In genomic region chr6:167093922-167094432, GRCh38 we compare ENCODE assay signal across 8 cellular contexts. TPM values are rescaled to one million over a fixed set of nuclear protein-coding genes. Genes with fewer than 3 reads are reported as not detected.
DNase-seq lines count a peak whose midpoint lies in the region; ATAC-seq and TF ChIP-seq lines count a peak whose summit lies in the region.
"Had no signal": no experiment of that assay in that cellular context is flagged by ENCODE, and none has a peak within 500 bp of the region (broad histone marks: within the 10 kb centered on the region; RNA-seq: fewer than 3 reads in every experiment).

No MANE protein-coding gene starts in this region.

- no peak overlapping the region for H3K9ac ChIP-seq in mesendoderm (ENCODE audit: low read length)

- H3K4me3 Mint-ChIP-seq in activated CD8-positive, alpha-beta memory T cell treated with anti-CD3 and anti-CD28 coated beads, Interleukin-2, amount 10 ng/mL, durations not matched to agents 7 days and 5 days = peak overlapping the region; percentile 67

- no peaks in the 10 kb centered on the region for H3K9me3 ChIP-seq in suprapubic skin

- DNase-seq in activated CD8-positive, alpha-beta memory T cell treated with anti-CD3 and anti-CD28 coated beads, Interleukin-2, amount 10 ng/mL, durations not matched to agents 7 days and 5 days = peak; percentile 84
- DNase-seq in mesendoderm = no peak
- DNase-seq in suprapubic skin (ENCODE audit: low spot score in 2 of 2) = no peak
- DNase-seq in NCI-H82 treated with DMSO at 0.1 percent for 48 hours (lab: John Stamatoyannopoulos, UW; ENCODE audit: unreplicated experiment) = no peak
- no peak for DNase-seq in KG1 (lab: John Stamatoyannopoulos, UW)

- peaks cover 1% of the 10 kb centered on the region for H3K27me3 Mint-ChIP-seq in activated CD8-positive, alpha-beta memory T cell treated with anti-CD3 and anti-CD28 coated beads, Interleukin-2, amount 10 ng/mL, durations not matched to agents 7 days and 5 days

- no peak for TF ChIP-seq CTCF in suprapubic skin (IDR thresholded peaks at IDR 0.05)

- peak overlapping the region; percentile 62 for H3K56ac ChIP-seq in mesendoderm (ENCODE audit: low read length)

- H3K79me1 ChIP-seq in mesendoderm (ENCODE audit: low read length) = no peaks in the 10 kb centered on the region

- no peak overlapping the region for H2BK5ac ChIP-seq in mesendoderm (ENCODE audit: low read length)

- peak overlapping the region; percentile 88 for H3K27ac Mint-ChIP-seq in activated CD8-positive, alpha-beta memory T cell treated with anti-CD3 and anti-CD28 coated beads, Interleukin-2, amount 10 ng/mL, durations not matched to agents 7 days and 5 days

- H3K23ac ChIP-seq in mesendoderm (ENCODE audit: low read length) = no peak overlapping the region

- H3K79me2 ChIP-seq in mesendoderm (ENCODE audit: control insufficient read depth, insufficient read depth, low read length) = no peaks in the 10 kb centered on the region

- H3K18ac ChIP-seq in mesendoderm (ENCODE audit: low read length) = peak overlapping the region; percentile 0

- H3K27ac ChIP-seq in mesendoderm (ENCODE audit: low read depth, low read length) (peak overlapping the region; percentile 78), suprapubic skin (no peak overlapping the region)

- H3K4me3 ChIP-seq in mesendoderm (ENCODE audit: low read length) (no peak overlapping the region), suprapubic skin (peak overlapping the region; percentile 7)

- H3K4me1 ChIP-seq in mesendoderm (ENCODE audit: control insufficient read depth, low read depth, low read length) (peaks cover 2% of the 10 kb centered on the region), suprapubic skin (peaks cover 9% of the 10 kb centered on the region)

- no peak overlapping the region for H3K4ac ChIP-seq in mesendoderm (ENCODE audit: low read depth, low read length)

- H3K36me3 Mint-ChIP-seq in activated CD8-positive, alpha-beta memory T cell treated with anti-CD3 and anti-CD28 coated beads, Interleukin-2, amount 10 ng/mL, durations not matched to agents 7 days and 5 days = peaks cover 10% of the 10 kb centered on the region

- no peaks in the 10 kb centered on the region for H3K9me3 Mint-ChIP-seq in activated CD8-positive, alpha-beta memory T cell treated with anti-CD3 and anti-CD28 coated beads, Interleukin-2, amount 10 ng/mL, durations not matched to agents 7 days and 5 days (ENCODE audit: low read depth)

- CTCF ChIA-PET in activated CD8-positive, alpha-beta memory T cell treated with anti-CD3 and anti-CD28 coated beads, Interleukin-2, amount 10 ng/mL, durations not matched to agents 7 days and 5 days (lab: Charles Lee) = interaction anchor here (0.9 to 1.5 kb wide), 5 partner anchors 21 to 95 kb away, joined by 3 to 6 read pairs (median 4); partner anchors contain the start of genes CCR6 and CEP43

- H2AK5ac ChIP-seq in mesendoderm (ENCODE audit: low read length) = no peak overlapping the region

- no peak overlapping the region for H4K5ac ChIP-seq in mesendoderm (ENCODE audit: low read length)

- H2BK15ac ChIP-seq in mesendoderm (replicated peaks; ENCODE audit: low read depth) = no peak overlapping the region

- no peak for TF ChIP-seq POLR2A in suprapubic skin (IDR thresholded peaks at IDR 0.05)

- TF ChIP-seq EP300 in suprapubic skin (IDR thresholded peaks at IDR 0.05) = no peak

- H4K8ac ChIP-seq in mesendoderm (ENCODE audit: low read depth, low read length) = no peak overlapping the region

- peaks cover 64% of the 10 kb centered on the region for H3K4me1 Mint-ChIP-seq in activated CD8-positive, alpha-beta memory T cell treated with anti-CD3 and anti-CD28 coated beads, Interleukin-2, amount 10 ng/mL, durations not matched to agents 7 days and 5 days

- no CpG with 5 or more reads among the region's 28 CpGs for WGBS in mesendoderm (ENCODE audit: extremely low coverage, insufficient coverage, low lambda C conversion rate)
- 67% methylated on average over 26 of the region's 28 CpGs for WGBS in suprapubic skin

- ATAC-seq in GM19397 (IDR thresholded peaks at IDR 0.05; ENCODE audit: unreplicated experiment) (peak; percentile 46), HG03342 (IDR thresholded peaks at IDR 0.05; ENCODE audit: unreplicated experiment) (peak; percentile 33)
- peak; percentile 77 for ATAC-seq in activated CD8-positive, alpha-beta memory T cell treated with anti-CD3 and anti-CD28 coated beads, Interleukin-2, amount 10 ng/mL, durations not matched to agents 7 days and 5 days

- H3K4me2 ChIP-seq in mesendoderm (ENCODE audit: low read length) = no peak overlapping the region

- no peaks in the 10 kb centered on the region for H3K27me3 ChIP-seq in mesendoderm (ENCODE audit: insufficient read depth, low read length, poor library complexity)
- H3K27me3 ChIP-seq in suprapubic skin = no peaks in the 10 kb centered on the region

- no peaks in the 10 kb centered on the region for H3K36me3 ChIP-seq in mesendoderm (ENCODE audit: control insufficient read depth, insufficient read depth, low read length)
- H3K36me3 ChIP-seq in suprapubic skin = no peaks in the 10 kb centered on the region

- peak overlapping the region; percentile 30 for H2BK120ac ChIP-seq in mesendoderm (ENCODE audit: low read depth, low read length)

RNA-seq across cellular contexts. Expression of gene CCR6, which starts 28.9 kb away (rescaled TPM):
- total RNA-seq in activated CD8-positive, alpha-beta memory T cell treated with anti-CD3 and anti-CD28 coated beads, Interleukin-2, amount 10 ng/mL, durations not matched to agents 7 days and 5 days = 1 to 10 TPM; 8.7 to 9.1 TPM
- 0.01 TPM for polyA plus RNA-seq in mesendoderm (2013, experiment 1 of 2)
- polyA plus RNA-seq in mesendoderm (2013, experiment 2 of 2) = 0.04 TPM
- total RNA-seq in suprapubic skin = 1 to 10 TPM in 3 of 4 donors, under 1 TPM in 1; 0.98 to 2.4 (median 1.2) TPM
- total RNA-seq: T-helper 2 cell treated with Interferon-gamma antibody and Interleukin-4, amounts not matched to agents 100 ng/mL and 5 ng/mL, for 36 hours had no signal
